Comparison of ENCODE assay signal across 8 cellular contexts in the genomic region with DNA sequence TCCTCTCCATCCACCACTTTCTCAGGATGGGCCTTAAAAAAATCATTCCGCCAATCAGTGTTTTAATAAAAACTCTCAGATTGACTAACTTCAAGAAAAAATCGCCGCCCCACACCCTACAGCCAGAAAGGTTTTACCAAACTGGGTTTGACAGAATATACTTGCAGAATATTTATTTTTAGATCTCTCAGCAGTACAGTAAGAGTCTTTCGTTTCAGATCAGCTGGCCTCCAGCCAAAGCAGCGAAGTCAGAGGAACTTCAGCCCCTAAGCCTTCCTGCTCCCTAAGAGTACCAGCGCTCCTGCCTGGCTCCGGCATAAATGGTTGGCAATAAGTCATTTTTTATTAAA. TPM values are rescaled to one million over a fixed set of nuclear protein-coding genes. Genes with fewer than 3 reads are reported as not detected.
A peak's percentile ranks its signal among the peaks of the same experiment; 100 is the strongest.
DNase-seq lines count a peak whose midpoint lies in the region; ATAC-seq and TF ChIP-seq lines count a peak whose summit lies in the region.

No MANE protein-coding gene starts in this region.

- WGBS in psoas muscle, 3 donors, result 27 to 40% (median 30%) methylated on average over 7 of the region's 7 CpGs

- CTCF ChIA-PET in activated naive CD4-positive, alpha-beta T cell treated with anti-CD3 and anti-CD28 coated beads, Interleukin-2, amount 10 ng/mL, durations not matched to agents 7 days and 5 days (lab: Charles Lee), result interaction anchor here (1.0 to 1.3 kb wide), 2 partner anchors 10 to 27 kb away, joined by 3 to 9 read pairs; no protein-coding TSS in a partner anchor

- no peak for TF ChIP-seq CTCF in fibroblast of pulmonary artery (IDR thresholded peaks at IDR 0.05; ENCODE audit: low read length, missing control alignments)
- TF ChIP-seq CTCF in psoas muscle (IDR thresholded peaks at IDR 0.05), result no peak

- intact Hi-C loops in psoas muscle (cut with DNase I), result no loop called here

- H3K4me1 Mint-ChIP-seq in activated naive CD4-positive, alpha-beta T cell treated with anti-CD3 and anti-CD28 coated beads, Interleukin-2, amount 10 ng/mL, durations not matched to agents 7 days and 5 days, result peaks cover 23% of the 10 kb centered on the region

- H3K9me3 Mint-ChIP-seq in activated naive CD4-positive, alpha-beta T cell treated with anti-CD3 and anti-CD28 coated beads, Interleukin-2, amount 10 ng/mL, durations not matched to agents 7 days and 5 days, result no peaks in the 10 kb centered on the region

- H3K27ac ChIP-seq in SJSA1 (peak overlapping the region; percentile 33), psoas muscle (peak overlapping the region; percentile 34)

- H3K4me1 ChIP-seq in SJSA1 (replicated peaks) (peaks cover 14% of the 10 kb centered on the region), psoas muscle (peaks cover 26% of the 10 kb centered on the region)

- H3K27ac Mint-ChIP-seq in activated naive CD4-positive, alpha-beta T cell treated with anti-CD3 and anti-CD28 coated beads, Interleukin-2, amount 10 ng/mL, durations not matched to agents 7 days and 5 days, result no peak overlapping the region

- H3K36me3 ChIP-seq in SJSA1 (peaks cover 41% of the 10 kb centered on the region), psoas muscle (ENCODE audit: insufficient read depth in 1 of 2, low read depth in 1 of 2) (peaks cover 0 to 35% of the 10 kb centered on the region in 2 donors)

- H3K27me3 ChIP-seq in SJSA1 (replicated peaks), result no peaks in the 10 kb centered on the region
- H3K27me3 ChIP-seq in psoas muscle (ENCODE audit: insufficient read depth in 3 of 3, low read length in 2 of 3), result no peaks in the 10 kb centered on the region

- peak; percentile 34 for DNase-seq in activated naive CD4-positive, alpha-beta T cell treated with Interleukin-2 at 50 U/mL for 16 hours
- DNase-seq in activated naive CD4-positive, alpha-beta T cell treated with anti-CD3 and anti-CD28 coated beads, Interleukin-2, amount 10 ng/mL, durations not matched to agents 7 days and 5 days, result no peak
- DNase-seq in SJSA1 (ENCODE audit: low read depth in 1 of 2, low spot score in 2 of 2) (peak in 1 of 2 experiments; percentile 40), fibroblast of pulmonary artery (ENCODE audit: low read depth) (peak; percentile 86), psoas muscle (peak; percentile 70 to 89), NCI-H82 (lab: John Stamatoyannopoulos, UW) (no peak), DMS153 treated with DMSO at 0.1 percent for 48 hours (lab: John Stamatoyannopoulos, UW; ENCODE audit: unreplicated experiment) (no peak)

- ATAC-seq in HG02970 (IDR thresholded peaks at IDR 0.05; ENCODE audit: low FRiP score, unreplicated experiment), result peak; percentile 38
- ATAC-seq in psoas muscle, result peak; percentile 67 to 89 (median 76)

- H3K9me3 ChIP-seq in SJSA1 (replicated peaks), result no peaks in the 10 kb centered on the region
- no peaks in the 10 kb centered on the region for H3K9me3 ChIP-seq in psoas muscle

- no peaks in the 10 kb centered on the region for H3K27me3 Mint-ChIP-seq in activated naive CD4-positive, alpha-beta T cell treated with anti-CD3 and anti-CD28 coated beads, Interleukin-2, amount 10 ng/mL, durations not matched to agents 7 days and 5 days

- peaks cover 36% of the 10 kb centered on the region for H3K36me3 Mint-ChIP-seq in activated naive CD4-positive, alpha-beta T cell treated with anti-CD3 and anti-CD28 coated beads, Interleukin-2, amount 10 ng/mL, durations not matched to agents 7 days and 5 days

- no peak overlapping the region for H3K4me3 Mint-ChIP-seq in activated naive CD4-positive, alpha-beta T cell treated with anti-CD3 and anti-CD28 coated beads, Interleukin-2, amount 10 ng/mL, durations not matched to agents 7 days and 5 days

- no peak overlapping the region for H3K4me3 ChIP-seq in SJSA1
- H3K4me3 ChIP-seq in fibroblast of pulmonary artery (replicated peaks; ENCODE audit: low read depth, low read length), result peak overlapping the region; percentile 18
- peak overlapping the region; percentile 24 for H3K4me3 ChIP-seq in psoas muscle

RNA-seq across cellular contexts. Expression of a gene that starts 24.7 kb away (rescaled TPM):
- total RNA-seq in SJSA1 (2014; rRNA removed; shearing (Covaris generic)), result 22.9 and 36.5 TPM in 2 replicates
- 10 to 100 TPM in 3 of 4 donors, 1 to 10 TPM in 1; 9.4 to 12.0 (median 10.3) TPM for total RNA-seq in psoas muscle
- polyA plus RNA-seq in psoas muscle, result 10 to 100 TPM; 14.8 to 19.4 (median 17.4) TPM

Comparison
In these comparisons a context has a peak if more than half of its experiments do, and no peak if none do; other contexts are left out.
1. DNase-seq: peak in activated naive CD4-positive, alpha-beta T cell treated with Interleukin-2 at 50 U/mL for 16 hours (single experiment), fibroblast of pulmonary artery (single experiment) and psoas muscle (2 of 2); none in activated naive CD4-positive, alpha-beta T cell treated with anti-CD3 and anti-CD28 coated beads, Interleukin-2, amount 10 ng/mL, durations not matched to agents 7 days and 5 days (single experiment), NCI-H82 (single experiment) and DMS153 treated with DMSO at 0.1 percent for 48 hours (single experiment).